Comparison of ENCODE assay signal across 18 cellular contexts in genomic region chr15:83287541-83288027, GRCh38. TPM values are rescaled to one million over a fixed set of nuclear protein-coding genes. Genes with fewer than 3 reads are reported as not detected.
DNase-seq lines count a peak whose midpoint lies in the region; ATAC-seq, FAIRE-seq and TF ChIP-seq lines count a peak whose summit lies in the region.
"Had no signal": no experiment of that assay in that cellular context is flagged by ENCODE, and none has a peak within 500 bp of the region (broad histone marks: within the 10 kb centered on the region; RNA-seq: fewer than 3 reads in every experiment).

No MANE protein-coding gene starts in this region.

- TF ChIP-seq POLR2A in GM12892 (IDR thresholded peaks at IDR 0.05; ENCODE audit: low read depth, low read length) = no peak

- peaks cover 3% of the 10 kb centered on the region for H3K4me1 Mint-ChIP-seq in activated CD4-positive, alpha-beta T cell treated with anti-CD3 and anti-CD28 coated beads, Interleukin-2, amount 10 ng/mL, durations not matched to agents 7 days and 5 days

- no CpG with 5 or more reads among the region's 3 CpGs for WGBS in mesendoderm (ENCODE audit: extremely low coverage, insufficient coverage, low lambda C conversion rate)

- H2BK120ac ChIP-seq in mesendoderm (ENCODE audit: low read depth, low read length) = no peak overlapping the region

- no peak overlapping the region for H2BK15ac ChIP-seq in mesendoderm (replicated peaks; ENCODE audit: low read depth)

- no peak overlapping the region for H3K18ac ChIP-seq in mesendoderm (ENCODE audit: low read length)

- H3K4me2 ChIP-seq in mesendoderm (ENCODE audit: low read length) = no peak overlapping the region

- H3K27me3 ChIP-seq in mesendoderm (ENCODE audit: insufficient read depth, low read length, poor library complexity) = peaks cover 16% of the 10 kb centered on the region

- H3K4me3 ChIP-seq in mesendoderm (ENCODE audit: low read length) = no peak overlapping the region

- H3K79me1 ChIP-seq in mesendoderm (ENCODE audit: low read length) = no peaks in the 10 kb centered on the region

- DNase-seq in AG09319 (ENCODE audit: extremely low read depth, low read depth) (peak; percentile 81), NCI-H226 (peak; percentile 94), dedifferentiated amniotic fluid mesenchymal stem cell (ENCODE audit: extremely low spot score) (peak; percentile 95), mesendoderm (peak; percentile 73), GM12892 (ENCODE audit: insufficient read length) (no peak)
- DNase-seq in activated CD8-positive, alpha-beta memory T cell treated with anti-CD3 and anti-CD28 coated beads, Interleukin-2, amount 50 U/mL, for 48 hours = no peak
- DNase-seq in activated CD4-positive, alpha-beta T cell treated with anti-CD3 and anti-CD28 coated beads, Interleukin-2, amount 10 ng/mL, durations not matched to agents 7 days and 5 days = no peak
- DNase-seq: activated CD4-positive, alpha-beta T cell treated with anti-CD3 and anti-CD28 coated beads for 4 hours; activated gamma-delta T cell treated with Interleukin-2 at 50 U/mL for 16 hours; cortex of kidney; GDM1; Karpas-422; NCI-H524; trophoblast cell had no signal

- no peak for TF ChIP-seq CTCF in AG09319 (IDR thresholded peaks at IDR 0.05; ENCODE audit: low read depth, low read length)

- H3K56ac ChIP-seq in mesendoderm (ENCODE audit: low read length) = no peak overlapping the region

- H3K36me3 Mint-ChIP-seq in activated CD4-positive, alpha-beta T cell treated with anti-CD3 and anti-CD28 coated beads, Interleukin-2, amount 10 ng/mL, durations not matched to agents 7 days and 5 days (ENCODE audit: low read depth) = no peaks in the 10 kb centered on the region

- no peak for ATAC-seq in HG03354 (IDR thresholded peaks at IDR 0.05; ENCODE audit: poor library complexity, severe bottlenecking, unreplicated experiment)
- ATAC-seq: sciatic nerve had no signal

- no peak overlapping the region for H4K8ac ChIP-seq in mesendoderm (ENCODE audit: low read depth, low read length)

- H3K27me3 Mint-ChIP-seq in activated CD4-positive, alpha-beta T cell treated with anti-CD3 and anti-CD28 coated beads, Interleukin-2, amount 10 ng/mL, durations not matched to agents 7 days and 5 days = peaks cover 41% of the 10 kb centered on the region

- no peak overlapping the region for H2BK5ac ChIP-seq in mesendoderm (ENCODE audit: low read length)

- H3K4me3 Mint-ChIP-seq in activated CD4-positive, alpha-beta T cell treated with anti-CD3 and anti-CD28 coated beads, Interleukin-2, amount 10 ng/mL, durations not matched to agents 7 days and 5 days = no peak overlapping the region

- CTCF ChIA-PET in activated CD4-positive, alpha-beta T cell treated with anti-CD3 and anti-CD28 coated beads, Interleukin-2, amount 10 ng/mL, durations not matched to agents 7 days and 5 days (lab: Charles Lee) = interaction anchor here (0.6 kb wide), 1 partner anchor 13 kb away, joined by 3 read pairs; no protein-coding TSS in a partner anchor

- no peaks in the 10 kb centered on the region for H3K9me3 Mint-ChIP-seq in activated CD4-positive, alpha-beta T cell treated with anti-CD3 and anti-CD28 coated beads, Interleukin-2, amount 10 ng/mL, durations not matched to agents 7 days and 5 days

- POLR2A ChIA-PET in activated CD4-positive, alpha-beta T cell treated with anti-CD3 and anti-CD28 coated beads, Interleukin-2, amount 10 ng/mL, durations not matched to agents 7 days and 5 days (lab: Charles Lee) = no interaction called here

- no peak for FAIRE-seq in GM12892 (lab: Jason Lieb, UNC)

- H3K9ac ChIP-seq in mesendoderm (ENCODE audit: low read length) = no peak overlapping the region

- no peak overlapping the region for H2AK5ac ChIP-seq in mesendoderm (ENCODE audit: low read length)

- no peak overlapping the region for H3K23ac ChIP-seq in mesendoderm (ENCODE audit: low read length)

- H3K4ac ChIP-seq in mesendoderm (ENCODE audit: low read depth, low read length) = no peak overlapping the region

- H3K36me3 ChIP-seq in mesendoderm (ENCODE audit: control insufficient read depth, insufficient read depth, low read length) = no peaks in the 10 kb centered on the region

- H3K79me2 ChIP-seq in mesendoderm (ENCODE audit: control insufficient read depth, insufficient read depth, low read length) = no peaks in the 10 kb centered on the region

- H4K5ac ChIP-seq in mesendoderm (ENCODE audit: low read length) = no peak overlapping the region

- H3K27ac Mint-ChIP-seq in activated CD4-positive, alpha-beta T cell treated with anti-CD3 and anti-CD28 coated beads, Interleukin-2, amount 10 ng/mL, durations not matched to agents 7 days and 5 days = no peak overlapping the region

- H3K27ac ChIP-seq in mesendoderm (ENCODE audit: low read depth, low read length) = no peak overlapping the region

- no peaks in the 10 kb centered on the region for H3K4me1 ChIP-seq in mesendoderm (ENCODE audit: control insufficient read depth, low read depth, low read length)

RNA-seq across cellular contexts. Expression of gene BNC1, which starts 3.1 kb away (rescaled TPM):
- polyA plus RNA-seq in mesendoderm (2013, experiment 1 of 2) = 0.06 TPM
- polyA plus RNA-seq in mesendoderm (2013, experiment 2 of 2) = 0.08 TPM
- total RNA-seq in activated CD4-positive, alpha-beta T cell treated with anti-CD3 and anti-CD28 coated beads, Interleukin-2, amount 10 ng/mL, durations not matched to agents 7 days and 5 days = not detected
- polyA plus RNA-seq in GM12892 (2012; ENCODE audit: missing spikeins) = not detected
- total RNA-seq: mucosa of gallbladder had no signal
- polyA plus RNA-seq: CD14-positive monocyte had no signal

Comparison
In these comparisons a context has a peak if more than half of its experiments do, and no peak if none do; other contexts are left out.
1. DNase-seq: peak in AG09319 (single experiment), NCI-H226 (single experiment), dedifferentiated amniotic fluid mesenchymal stem cell (single experiment) and mesendoderm (single experiment); none in activated CD8-positive, alpha-beta memory T cell treated with anti-CD3 and anti-CD28 coated beads, Interleukin-2, amount 50 U/mL, for 48 hours (single experiment), activated CD4-positive, alpha-beta T cell treated with anti-CD3 and anti-CD28 coated beads, Interleukin-2, amount 10 ng/mL, durations not matched to agents 7 days and 5 days (single experiment) and GM12892 (single experiment).